ENCODE assay signal across 18 cellular contexts in genomic region chr2:55239656-55240222, GRCh38.
"Had no signal": no experiment of that assay in that cellular context is flagged by ENCODE, and none has a peak within 500 bp of the region (broad histone marks: within the 10 kb centered on the region; RNA-seq: fewer than 3 reads in every experiment).

No MANE protein-coding gene starts in this region.

- H3K4me3 ChIP-seq: colonic mucosa, prostate gland, smooth muscle cell had no signal

- ATAC-seq: activated CD8-positive, alpha-beta T cell treated with anti-CD3 and anti-CD28 coated beads, Interleukin-2, amount 10 ng/mL, durations not matched to agents 7 days and 5 days; right cardiac atrium had no signal

- DNase-seq: activated CD4-positive, alpha-beta T cell treated with anti-CD3 and anti-CD28 coated beads, Interleukin-2, amount 10 ng/mL, durations not matched to agents 24 days and 14 days; activated CD4-positive, CD25-positive, alpha-beta regulatory T cell; activated CD8-positive, alpha-beta memory T cell treated with anti-CD3 and anti-CD28 coated beads, Interleukin-2, amount 50 U/mL, for 4 hours; activated CD8-positive, alpha-beta T cell treated with anti-CD3 and anti-CD28 coated beads, Interleukin-2, amount 10 ng/mL, durations not matched to agents 7 days and 5 days; activated naive CD8-positive, alpha-beta T cell treated with anti-CD3 and anti-CD28 coated beads for 36 hours; amygdala; central memory CD4-positive, alpha-beta T cell; colonic mucosa; effector CD4-positive, alpha-beta T cell; head of caudate nucleus; immature natural killer cell; right cardiac atrium; stimulated activated CD4-positive, alpha-beta T cell treated with anti-CD3 and anti-CD28 coated beads, Interleukin-4, amount 100 ng/mL, for 4 hours; stimulated activated CD8-positive, alpha-beta memory T cell treated with anti-CD3 and anti-CD28 coated beads, Interleukin-4, amount 100 ng/mL, for 48 hours; stimulated activated naive CD4-positive, alpha-beta T cell treated with Interleukin-2 at 50 U/mL for 16 hours; trophoblast cell had no signal
